In the genomic region with DNA sequence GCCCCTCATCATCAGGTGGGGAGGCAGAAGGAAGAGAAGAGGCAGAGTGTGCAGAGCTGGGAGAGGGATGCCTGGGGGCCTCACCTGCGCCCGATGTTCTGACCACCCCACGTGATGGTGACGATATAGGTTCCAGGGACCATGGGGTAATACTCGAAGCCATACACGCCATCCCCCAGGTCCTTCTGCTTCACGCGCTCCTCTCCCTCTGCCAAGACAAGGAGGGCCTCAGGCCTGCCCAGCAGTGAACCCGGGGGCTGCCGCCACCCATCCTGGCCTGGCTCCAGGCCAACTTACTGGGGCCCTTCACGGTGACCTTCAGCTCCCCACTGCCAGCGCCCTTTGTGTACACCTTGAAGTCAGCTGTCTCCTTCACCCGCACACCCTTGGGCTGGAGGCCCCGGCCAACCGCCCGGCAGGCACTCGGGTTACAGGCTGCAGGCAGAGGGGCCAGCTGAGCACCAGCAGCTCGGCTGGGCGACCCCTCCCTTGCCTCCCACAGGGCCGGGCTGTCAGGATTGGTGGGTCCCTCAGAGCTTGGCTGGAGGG, we compare ENCODE assay signal across 1 cellular context.
TF ChIP-seq lines count a peak whose summit lies in the region.

No MANE protein-coding gene starts in this region.

TF ChIP-seq in GM12878, 131 proteins besides CTCF, POLR2A, EP300 and RAD21:
- 0 out of 2 replicates have a peak, but pooled peaks have one; percentile 9 for TF ChIP-seq TCF3 (IDR thresholded peaks at IDR 0.05; ENCODE audit: borderline replicate concordance, insufficient read depth, low read depth, low read length)
- TF ChIP-seq CBFB (IDR thresholded peaks at IDR 0.05; ENCODE audit: low read depth): no peak
